19 cellular contexts compared by ENCODE assay signal in the genomic region with DNA sequence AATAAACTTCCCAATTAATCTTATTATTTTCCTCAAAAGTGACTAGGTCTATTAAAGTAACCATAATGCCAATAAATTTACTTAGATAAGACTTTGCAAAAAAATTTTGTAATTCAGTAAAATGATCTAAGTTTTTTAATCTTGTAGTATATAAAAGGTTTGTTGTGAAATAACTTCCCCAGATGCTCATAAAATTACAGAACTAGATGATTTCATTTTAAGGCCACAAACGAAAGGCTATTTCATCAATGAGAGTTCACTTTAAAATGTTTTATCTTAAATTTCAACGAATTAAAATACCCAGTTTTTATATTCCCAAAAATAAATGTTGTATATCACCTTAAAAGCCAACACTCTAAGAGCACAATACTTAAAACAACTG.
DNase-seq lines count a peak whose midpoint lies in the region; ATAC-seq and TF ChIP-seq lines count a peak whose summit lies in the region.
"Had no signal": no experiment of that assay in that cellular context is flagged by ENCODE, and none has a peak within 500 bp of the region (broad histone marks: within the 10 kb centered on the region; RNA-seq: fewer than 3 reads in every experiment).

No MANE protein-coding gene starts in this region.

- H3K4me1 Mint-ChIP-seq in T-cell, result peaks cover 0 to 2% (median 0%) of the 10 kb centered on the region in 3 donors

- no peaks in the 10 kb centered on the region for H3K36me3 ChIP-seq in PC-3 (ENCODE audit: low read depth, low read length)
- H3K36me3 ChIP-seq in esophagus muscularis mucosa, result no peaks in the 10 kb centered on the region

- H3K4me3 ChIP-seq in PC-3 (ENCODE audit: low read length), result no peak overlapping the region
- H3K4me3 ChIP-seq in esophagus muscularis mucosa, result no peak overlapping the region
- H3K4me3 ChIP-seq: K562 had no signal

- intact Hi-C loops in PC-3 (cut with micrococcal nuclease), result loop anchor here (1.0 to 5.0 kb wide), 6 partner anchors 17 to 194 kb away; no protein-coding TSS in a partner anchor
- intact Hi-C loops in sciatic nerve (cut with DNase I), result no loop called here
- intact Hi-C loops in esophagus muscularis mucosa (cut with DNase I), result loop anchor here (10.0 kb wide), 1 partner anchor 129 kb away; no protein-coding TSS in a partner anchor

- H3K79me2 ChIP-seq in PC-3 (ENCODE audit: low read length), result no peaks in the 10 kb centered on the region

- H4K20me1 ChIP-seq in PC-3 (ENCODE audit: low read length), result no peaks in the 10 kb centered on the region

- H3K36me3 Mint-ChIP-seq in T-cell, result peaks cover 23% of the 10 kb centered on the region

- H3F3A ChIP-seq in PC-3 (ENCODE audit: low read length, unreplicated experiment), result peaks cover 3% of the 10 kb centered on the region

- H3K27ac Mint-ChIP-seq in T-cell, result no peak overlapping the region

- no peaks in the 10 kb centered on the region for H3K27me3 ChIP-seq in PC-3 (ENCODE audit: low read length)
- no peaks in the 10 kb centered on the region for H3K27me3 ChIP-seq in esophagus muscularis mucosa

- H3K4me3 Mint-ChIP-seq in T-cell, result no peak overlapping the region

- peak overlapping the region; percentile 55 for H3K9ac ChIP-seq in PC-3 (ENCODE audit: low read length)
- H3K9ac ChIP-seq: parathyroid adenoma had no signal

- no peaks in the 10 kb centered on the region for H3K27me3 Mint-ChIP-seq in T-cell

- H3K9me3 Mint-ChIP-seq in T-cell, result no peaks in the 10 kb centered on the region

- no TSS peak for BruUV-seq in PC-3 (replicated peaks; lab: Mats Ljungman, UMichigan)

- TF ChIP-seq CTCF in PC-3 (conservative IDR thresholded peaks at IDR 0.05; ENCODE audit: low read depth, low read length), result no peak
- no peak for TF ChIP-seq CTCF in esophagus muscularis mucosa (IDR thresholded peaks at IDR 0.05)

- H3K9me3 ChIP-seq in PC-3 (ENCODE audit: low read length), result no peaks in the 10 kb centered on the region
- H3K9me3 ChIP-seq in esophagus muscularis mucosa, result no peaks in the 10 kb centered on the region

- peak overlapping the region; percentile 45 for H3K4me2 ChIP-seq in PC-3 (ENCODE audit: low read length)

- 74% methylated on average over 2 of the region's 2 CpGs for WGBS in esophagus muscularis mucosa

- POLR2A ChIA-PET in PC-3 (lab: Charles Lee; ENCODE audit: unreplicated experiment), result interaction anchor here (0.6 kb wide), 1 partner anchor 125 kb away, joined by 10 read pairs; no protein-coding TSS in a partner anchor
- POLR2A ChIA-PET in T-cell (lab: Charles Lee), result no interaction called here

- H3K27ac ChIP-seq in PC-3 (ENCODE audit: low read length) (peak overlapping the region; percentile 91), epithelial cell of prostate (peak overlapping the region; percentile 65), esophagus muscularis mucosa (replicated peaks in 1 of 4) (no peak overlapping the region)
- H3K27ac ChIP-seq: C4-2B, HL-60, parathyroid adenoma had no signal

- no peak for TF ChIP-seq POLR2A in esophagus muscularis mucosa (IDR thresholded peaks at IDR 0.05; ENCODE audit: low read depth)

- H3K9me2 ChIP-seq in PC-3 (replicated peaks; ENCODE audit: low read length), result no peaks in the 10 kb centered on the region

- TF ChIP-seq EP300 in esophagus muscularis mucosa (IDR thresholded peaks at IDR 0.05), result no peak

- no peak overlapping the region for H2AFZ ChIP-seq in PC-3 (ENCODE audit: low read length)
- H2AFZ ChIP-seq: parathyroid adenoma had no signal

- H3K4me1 ChIP-seq in PC-3 (ENCODE audit: insufficient read depth, low read length) (peaks cover 72% of the 10 kb centered on the region), esophagus muscularis mucosa (peaks cover 8 to 69% (median 57%) of the 10 kb centered on the region in 4 donors)
- H3K4me1 ChIP-seq: parathyroid adenoma had no signal

- ATAC-seq in PC-3 (no peak), sciatic nerve (peak; percentile 69), GM19324 (IDR thresholded peaks at IDR 0.05; ENCODE audit: low FRiP score, unreplicated experiment) (no peak), T-cell (replicated peaks in 1 of 4) (no peak)
- ATAC-seq: K562 had no signal

- DNase-seq in GM04504 (ENCODE audit: low read depth) (peak; percentile 28), PC-3 (no peak), epithelial cell of prostate (ENCODE audit: low read depth, low spot score) (no peak), sciatic nerve (ENCODE audit: low spot score) (no peak), esophagus muscularis mucosa (ENCODE audit: extremely low spot score) (no peak), T-cell (no peak)
- DNase-seq: activated CD4-positive, alpha-beta T cell treated with anti-CD3 and anti-CD28 coated beads for 1 hour; activated CD8-positive, alpha-beta memory T cell treated with anti-CD3 and anti-CD28 coated beads, Interleukin-2, amount 50 U/mL, for 4 hours; activated naive CD4-positive, alpha-beta T cell; cortex of kidney; DND-41; left cardiac atrium; NCI-H1105; NCI-H82 had no signal

- CTCF ChIA-PET in PC-3 (lab: Charles Lee) (no interaction called here), T-cell (lab: Charles Lee) (no interaction called here)

Comparison
In these comparisons a context has a peak if more than half of its experiments do, and no peak if none do; other contexts are left out.
1. H3K27ac ChIP-seq: peak in PC-3 (single experiment) and epithelial cell of prostate (single experiment); none in esophagus muscularis mucosa (0 of 4).